ENCODE assay signal across 9 cellular contexts in the genomic region with DNA sequence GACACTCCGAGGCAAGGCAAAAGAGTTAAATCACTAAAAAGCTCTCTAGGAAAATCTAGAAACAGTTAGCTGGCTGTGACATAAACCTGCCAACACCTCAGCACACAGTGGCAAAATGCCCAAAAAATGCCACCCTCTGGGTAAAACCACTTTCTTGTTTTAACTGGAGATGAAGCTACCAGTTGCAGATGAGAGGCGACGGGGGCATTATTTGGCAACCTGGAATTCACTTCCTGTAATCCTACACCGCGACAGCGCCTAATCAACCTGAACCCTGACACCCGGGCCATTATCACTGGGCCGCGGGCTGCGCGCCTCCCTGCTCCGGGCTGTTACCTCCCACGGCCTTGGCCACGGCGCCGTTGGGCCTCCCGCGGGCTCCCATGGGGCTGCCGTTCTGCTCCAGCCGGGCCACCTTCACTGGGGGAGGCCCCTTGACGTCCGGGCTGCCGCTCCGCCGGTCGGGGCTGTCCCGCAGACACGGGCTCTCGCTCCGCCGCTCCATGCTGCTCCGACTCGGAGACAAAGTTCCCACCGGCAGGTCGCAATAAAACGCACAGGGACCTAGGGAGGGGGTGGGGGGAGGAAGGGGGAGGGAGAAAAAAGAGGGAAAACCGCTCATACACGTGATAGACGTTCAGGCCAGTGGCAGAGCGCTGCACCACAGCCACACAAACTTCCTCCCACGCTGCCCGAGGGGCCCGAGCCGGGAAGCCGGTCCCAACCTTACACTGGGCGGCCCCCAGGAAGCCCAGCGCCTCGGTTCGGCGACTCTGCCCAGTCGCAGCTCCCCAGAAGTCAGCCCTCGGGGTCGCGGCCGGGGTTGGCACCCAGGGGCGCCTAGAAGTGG. TPM values are rescaled to one million over a fixed set of nuclear protein-coding genes. Genes with fewer than 3 reads are reported as not detected.
DNase-seq lines count a peak whose midpoint lies in the region; FAIRE-seq and TF ChIP-seq lines count a peak whose summit lies in the region.
"Had no signal": no experiment of that assay in that cellular context is flagged by ENCODE, and none has a peak within 500 bp of the region (broad histone marks: within the 10 kb centered on the region; RNA-seq: fewer than 3 reads in every experiment).

No MANE protein-coding gene starts in this region.

- H2AFZ ChIP-seq in hepatocyte: peak overlapping the region; percentile 13

- 1% methylated on average over 46 of the region's 56 CpGs for WGBS in hepatocyte (ENCODE audit: low lambda C conversion rate, missing lambda C conversion rate)
- 1 to 3% (median 2%) methylated on average over 40 to 56 of the region's 56 CpGs for WGBS in spleen, 5 donors

- FAIRE-seq in GM19239 (lab: Jason Lieb, UNC): no peak

- H3K4me1 ChIP-seq in hepatocyte (ENCODE audit: insufficient read depth) (peaks cover 4% of the 10 kb centered on the region), spleen (peaks cover 24 to 49% (median 40%) of the 10 kb centered on the region in 6 donors)

- no peak for TF ChIP-seq POLR2A in spleen (IDR thresholded peaks at IDR 0.05)

- H3K27ac ChIP-seq in hepatocyte (peak overlapping the region; percentile 0), spleen (no peak overlapping the region)
- H3K27ac ChIP-seq: VCaP had no signal

- TF ChIP-seq CTCF in hepatocyte (IDR thresholded peaks at IDR 0.05; ENCODE audit: poor library complexity) (no peak), spleen (IDR thresholded peaks at IDR 0.05 in 8 of 11, conservative IDR thresholded peaks at IDR 0.05 in 3 of 11) (no peak)

- H3K4me2 ChIP-seq in hepatocyte: peak overlapping the region; percentile 92

- H3K9me3 ChIP-seq in hepatocyte (ENCODE audit: low read depth) (no peaks in the 10 kb centered on the region), spleen (no peaks in the 10 kb centered on the region)

- H3K4me3 ChIP-seq in hepatocyte: peak overlapping the region; percentile 52
- H3K4me3 ChIP-seq in spleen: peak overlapping the region in 6 of 8 donors; percentile 3 to 88 (median 11)

- no peaks in the 10 kb centered on the region for H3K36me3 ChIP-seq in hepatocyte (replicated peaks; ENCODE audit: insufficient read depth, low read depth)
- H3K36me3 ChIP-seq in spleen: no peaks in the 10 kb centered on the region

- H3K79me2 ChIP-seq in hepatocyte: peaks cover 7% of the 10 kb centered on the region

- H4K20me1 ChIP-seq in hepatocyte (ENCODE audit: insufficient read depth, poor library complexity, severe bottlenecking): no peaks in the 10 kb centered on the region

- peak; percentile 47 for DNase-seq in GM03348 (ENCODE audit: low spot score)
- DNase-seq in LHCN-M2 (ENCODE audit: low read depth): peak; percentile 48
- DNase-seq in SKM-1 (lab: John Stamatoyannopoulos, UW; ENCODE audit: unreplicated experiment): peak; percentile 65
- peak; percentile 72 for DNase-seq in hepatocyte (ENCODE audit: low spot score)
- peak; percentile 79 for DNase-seq in spleen
- DNase-seq in GM19239 (ENCODE audit: insufficient read length, low spot score): no peak
- no peak for DNase-seq in hippocampal formation (lab: John Stamatoyannopoulos, UW)
- DNase-seq in pons (ENCODE audit: low spot score): no peak

- H3K27me3 ChIP-seq in hepatocyte: peaks cover 37% of the 10 kb centered on the region
- H3K27me3 ChIP-seq in spleen (replicated peaks in 1 of 7): peaks cover 14 to 100% (median 69%) of the 10 kb centered on the region in 7 donors

- intact Hi-C loops in spleen (cut with DNase I; ENCODE audit: low total_unique reads): no loop called here

- no peaks in the 10 kb centered on the region for H3K9me2 ChIP-seq in hepatocyte (replicated peaks; ENCODE audit: insufficient read depth)

RNA-seq across cellular contexts. Expression of a gene that starts 2.0 kb away (rescaled TPM):
- 9.6 and 10.3 TPM in 2 replicates for total RNA-seq in LHCN-M2 (2014; rRNA removed)
- polyA plus RNA-seq in LHCN-M2 (2012): 3.6 TPM
- total RNA-seq in hepatocyte: 7.7 and 8.7 TPM in 2 replicates
- polyA plus RNA-seq in hepatocyte: 1.9 and 2.7 TPM in 2 replicates
- total RNA-seq in spleen: 1 to 10 TPM; 1.9 to 3.0 (median 2.7) TPM
- under 1 TPM; 0.39 to 0.58 (median 0.50) TPM for polyA plus RNA-seq in spleen

Comparison
In these comparisons a context has a peak if more than half of its experiments do, and no peak if none do; other contexts are left out.
1. DNase-seq: peak in GM03348 (single experiment), LHCN-M2 (single experiment), SKM-1 (single experiment), hepatocyte (single experiment) and spleen (single experiment); none in GM19239 (single experiment), hippocampal formation (0 of 2) and pons (single experiment).